8 cellular contexts compared by ENCODE assay signal in the genomic region with DNA sequence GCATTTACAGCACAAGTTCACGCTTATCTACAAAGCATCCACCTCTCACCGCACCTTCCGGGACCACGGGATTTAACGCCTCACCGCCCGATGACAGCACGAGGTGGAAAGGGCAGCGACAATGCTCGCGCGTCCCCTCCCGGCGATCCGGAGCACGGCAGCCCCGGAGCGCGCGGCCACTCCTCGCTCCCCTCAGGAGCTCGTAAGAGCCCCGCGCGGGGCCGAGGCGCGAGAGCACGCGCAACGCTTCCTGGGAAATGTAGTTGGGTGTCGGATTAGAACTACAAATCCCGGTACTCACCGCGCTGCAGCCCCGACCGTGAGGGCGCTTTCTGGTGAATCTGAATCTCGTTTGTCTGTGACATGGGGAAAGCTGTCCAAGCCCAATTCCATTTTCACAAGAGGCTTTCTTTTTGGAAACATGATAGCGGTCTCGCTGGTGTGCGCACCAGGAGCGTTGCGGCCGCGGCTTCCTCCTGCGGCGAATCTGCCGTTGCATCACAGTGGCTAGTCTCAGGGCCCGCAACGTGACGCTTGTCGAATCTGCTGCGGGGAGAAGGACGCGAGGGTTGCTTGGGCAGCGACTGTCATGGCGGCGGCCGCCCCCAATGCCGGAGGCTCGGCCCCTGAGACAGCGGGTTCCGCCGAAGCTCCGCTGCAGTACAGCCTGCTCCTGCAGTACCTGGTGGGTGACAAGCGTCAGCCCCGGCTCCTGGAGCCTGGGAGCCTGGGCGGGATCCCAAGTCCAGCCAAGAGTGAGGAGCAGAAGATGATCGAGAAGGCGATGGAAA. TPM values are rescaled to one million over a fixed set of nuclear protein-coding genes. Genes with fewer than 3 reads are reported as not detected.
A peak's percentile ranks its signal among the peaks of the same experiment; 100 is the strongest.
DNase-seq lines count a peak whose midpoint lies in the region; ATAC-seq and TF ChIP-seq lines count a peak whose summit lies in the region.

TIMM22 (plus strand) TSS at position 576 of the 791 bp plus-strand sequence; CDS start at position 590, 14 bp downstream.

- intact Hi-C loops in CD4-positive, alpha-beta T cell (cut with DNase I, micrococcal nuclease): loop anchor here (1.0 to 5.0 kb wide), 10 partner anchors 15 to 852 kb away; partner anchors contain the start of genes GLOD4 (in 2 of the 2), MRM3 (in 2 of the 2), VPS53 (in 2 of the 2) and NXN (in 1 of the 2)

- no peaks in the 10 kb centered on the region for H3K27me3 ChIP-seq in CD4-positive, alpha-beta T cell (ENCODE audit: control insufficient read depth, insufficient read depth, low read length)
- no peaks in the 10 kb centered on the region for H3K27me3 ChIP-seq in liver (ENCODE audit: control insufficient read depth in 4 of 4, insufficient read depth in 4 of 4, low read length in 3 of 4)

- peaks cover 3 to 13% (median 8%) of the 10 kb centered on the region in 4 donors for H3K36me3 ChIP-seq in liver (ENCODE audit: control insufficient read depth in 4 of 4, insufficient read depth in 3 of 4, low read depth in 1 of 4, low read length in 3 of 4)

- peak within 1 kb of the TSS; percentile 73 for H3K27ac ChIP-seq in CD4-positive, alpha-beta T cell (ENCODE audit: low read depth, low read length)
- H3K27ac ChIP-seq in liver (ENCODE audit: low read depth in 1 of 2, low read length in 2 of 2): peak within 1 kb of the TSS; percentile 86 to 94

- peak within 1 kb of the TSS; percentile 93 for H3K27ac Mint-ChIP-seq in CD4-positive, alpha-beta T cell

- WGBS in liver: under 1% methylated on average over 71 of the region's 71 CpGs

- no peaks in the 10 kb centered on the region for H3K27me3 Mint-ChIP-seq in CD4-positive, alpha-beta T cell

- peak within 1 kb of the TSS; percentile 68 to 86 (median 86) for H3K4me3 ChIP-seq in liver (ENCODE audit: low read depth in 1 of 3, low read length in 3 of 3)

- H3K36me3 Mint-ChIP-seq in CD4-positive, alpha-beta T cell (ENCODE audit: low read depth): peaks cover 33% of the 10 kb centered on the region

- H3K4me1 ChIP-seq in liver (ENCODE audit: control insufficient read depth in 4 of 4, insufficient read depth in 4 of 4, low read length in 3 of 4): peaks cover 2 to 34% (median 31%) of the 10 kb centered on the region in 4 donors

- H3K4me1 Mint-ChIP-seq in CD4-positive, alpha-beta T cell (ENCODE audit: low read depth): peaks cover 27% of the 10 kb centered on the region

- peaks cover 3% of the 10 kb centered on the region for H3K9me3 Mint-ChIP-seq in CD4-positive, alpha-beta T cell

- H3K4me3 Mint-ChIP-seq in CD4-positive, alpha-beta T cell: peak within 1 kb of the TSS; percentile 100

- DNase-seq in CD4-positive, alpha-beta T cell: peak; percentile 86 to 90 (median 88)
- DNase-seq in NCI-H774 (lab: John Stamatoyannopoulos, UW): peak; percentile 84
- DNase-seq in activated CD4-positive, alpha-beta T cell treated with anti-CD3 and anti-CD28 coated beads, Interleukin-2, amount 50 U/mL, for 4 hours: peak; percentile 88 to 91
- DNase-seq in dermis microvascular lymphatic vessel endothelial cell (ENCODE audit: low read depth in 2 of 2): peak; percentile 95 to 99
- peak; percentile 93 for DNase-seq in stimulated activated CD4-positive, alpha-beta T cell treated with anti-CD3 and anti-CD28 coated beads, Interleukin-4, amount 100 ng/mL, for 24 hours

- POLR2A ChIA-PET in CD4-positive, alpha-beta T cell (lab: Charles Lee): interaction anchor here (1.1 to 2.6 kb wide), 8 partner anchors 18 to 585 kb away, joined by 3 to 44 read pairs (median 8); partner anchors contain the start of genes GEMIN4, GLOD4, MRM3 and NXN

- peaks cover 15% of the 10 kb centered on the region for H3K9me3 ChIP-seq in CD4-positive, alpha-beta T cell (ENCODE audit: control insufficient read depth, low read length)
- H3K9me3 ChIP-seq in liver (ENCODE audit: control insufficient read depth in 4 of 4, low read length in 3 of 4): no peaks in the 10 kb centered on the region

- peak within 1 kb of the TSS; percentile 56 to 82 for H3K9ac ChIP-seq in liver (ENCODE audit: low read depth in 1 of 2, low read length in 2 of 2)

- TF ChIP-seq RAD21 in liver (IDR thresholded peaks at IDR 0.05): peak; percentile 88

- ATAC-seq in CD4-positive, alpha-beta T cell (ENCODE audit: poor library complexity): peak; percentile 92
- ATAC-seq in GM19397 (IDR thresholded peaks at IDR 0.05; ENCODE audit: unreplicated experiment) (peak; percentile 91), HG03571 (IDR thresholded peaks at IDR 0.05; ENCODE audit: unreplicated experiment) (peak; percentile 88)

- CTCF ChIA-PET in CD4-positive, alpha-beta T cell (lab: Charles Lee): interaction anchor here (0.6 to 2.5 kb wide), 22 partner anchors 9 to 586 kb away, joined by 3 to 53 read pairs (median 5); partner anchors contain the start of genes GLOD4, MRM3, NXN and VPS53

- peak; percentile 93 for TF ChIP-seq CTCF in CD4-positive, alpha-beta T cell (IDR thresholded peaks at IDR 0.05)
- TF ChIP-seq CTCF in liver (IDR thresholded peaks at IDR 0.05; ENCODE audit: low read depth, low read length, missing input control): peak; percentile 97

TF ChIP-seq in liver, 16 proteins besides CTCF, POLR2A, EP300 and RAD21:
- peak; percentile 16 to 17 for TF ChIP-seq JUND (IDR thresholded peaks at IDR 0.05)
- TF ChIP-seq, protein P1, sequence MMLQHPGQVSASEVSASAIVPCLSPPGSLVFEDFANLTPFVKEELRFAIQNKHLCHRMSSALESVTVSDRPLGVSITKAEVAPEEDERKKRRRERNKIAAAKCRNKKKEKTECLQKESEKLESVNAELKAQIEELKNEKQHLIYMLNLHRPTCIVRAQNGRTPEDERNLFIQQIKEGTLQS (IDR thresholded peaks at IDR 0.05): peak; percentile 73
- TF ChIP-seq MAX (IDR thresholded peaks at IDR 0.05): peak; percentile 85
- peak; percentile 43 for TF ChIP-seq REST (IDR thresholded peaks at IDR 0.05)
- no peak for TF ChIP-seq FOXA2 (IDR thresholded peaks at IDR 0.05)
- TF ChIP-seq ZBTB33 (IDR thresholded peaks at IDR 0.05): peak; percentile 97
- TF ChIP-seq FOXA1 (IDR thresholded peaks at IDR 0.05): no peak
- TF ChIP-seq GABPA (IDR thresholded peaks at IDR 0.05 in 1 of 2, conservative IDR thresholded peaks at IDR 0.05 in 1 of 2): peak in 1 of 2 donors; percentile 72
- TF ChIP-seq EGR1 (IDR thresholded peaks at IDR 0.05; ENCODE audit: low read depth in 2 of 2): no peak
- TF ChIP-seq SP1 (IDR thresholded peaks at IDR 0.05): peak; percentile 68
- TF ChIP-seq NR2F2 (IDR thresholded peaks at IDR 0.05): peak; percentile 45
- TF ChIP-seq TAF1 (conservative IDR thresholded peaks at IDR 0.05): peak; percentile 77
- TF ChIP-seq HNF4G (IDR thresholded peaks at IDR 0.05): no peak
- TF ChIP-seq YY1 (IDR thresholded peaks at IDR 0.05): peak; percentile 100
- TF ChIP-seq HNF4A (conservative IDR thresholded peaks at IDR 0.05): peak in 1 of 2 donors; percentile 19
- TF ChIP-seq RXRA (IDR thresholded peaks at IDR 0.05): peak; percentile 30 to 31

RNA-seq across cellular contexts. Expression of gene TIMM22, which starts in this region (rescaled TPM):
- 10 to 100 TPM; 10.2 to 10.9 TPM for total RNA-seq in CD4-positive, alpha-beta T cell
- total RNA-seq in dermis microvascular lymphatic vessel endothelial cell (14.0 and 15.6 TPM in 2 replicates), liver (1 to 10 TPM; 4.4 to 5.0 TPM)
- 1 to 10 TPM; 4.4 to 4.7 TPM for polyA plus RNA-seq in liver

Comparison
In these comparisons a context has a peak if more than half of its experiments do, and no peak if none do; other contexts are left out.
1. Peak in every context shown above with its lines: DNase-seq, ATAC-seq, H3K4me3 ChIP-seq and H3K27ac ChIP-seq.